15 cellular contexts compared by ENCODE assay signal in the genomic region with DNA sequence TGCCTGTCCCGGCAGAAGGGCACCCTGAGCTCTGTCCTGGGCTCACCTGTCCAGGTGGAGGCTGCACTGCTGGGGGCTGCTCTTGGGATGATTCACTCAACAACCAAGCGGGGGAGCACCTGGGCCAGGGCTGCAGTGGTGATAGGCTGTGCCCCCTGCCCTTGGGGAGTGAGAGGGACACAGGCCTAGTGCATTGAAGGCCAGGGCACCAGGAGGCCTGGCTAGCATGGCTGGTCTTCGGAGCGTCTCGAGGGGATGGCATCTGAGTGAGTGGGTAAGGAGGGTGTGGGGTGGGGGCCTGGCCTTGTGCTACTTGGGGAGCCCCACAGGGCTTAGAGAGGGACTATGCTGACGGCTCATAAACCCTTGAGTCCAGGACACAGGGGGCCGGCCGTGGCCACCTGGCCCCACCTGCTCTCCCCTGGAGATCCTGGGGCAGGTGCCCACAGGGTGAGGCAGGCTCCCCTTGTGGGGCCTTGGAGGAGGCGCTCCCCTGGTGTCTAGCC. TPM values are rescaled to one million over a fixed set of nuclear protein-coding genes. Genes with fewer than 3 reads are reported as not detected.
DNase-seq lines count a peak whose midpoint lies in the region; ATAC-seq and TF ChIP-seq lines count a peak whose summit lies in the region.
"Had no signal": no experiment of that assay in that cellular context is flagged by ENCODE, and none has a peak within 500 bp of the region (broad histone marks: within the 10 kb centered on the region; RNA-seq: fewer than 3 reads in every experiment).

No MANE protein-coding gene starts in this region.

- H3K4me3 ChIP-seq in right atrium auricular region (no peak overlapping the region), neutrophil (ENCODE audit: low read depth in 1 of 2, low read length in 1 of 2) (no peak overlapping the region)

- no peaks in the 10 kb centered on the region for H3K27me3 Mint-ChIP-seq in natural killer cell (ENCODE audit: low read depth in 2 of 2)
- H3K27me3 Mint-ChIP-seq in natural killer cell treated with Interleukin-12 subunit alpha and Interleukin-12 subunit beta and Interleukin-15 and Interleukin-18, amount 100 ng/mL, for 72 hours = no peaks in the 10 kb centered on the region
- H3K27me3 Mint-ChIP-seq in activated naive CD8-positive, alpha-beta T cell treated with anti-CD3 and anti-CD28 coated beads, Interleukin-2, amount 50 U/mL, for 24 hours = no peaks in the 10 kb centered on the region
- H3K27me3 Mint-ChIP-seq: activated CD4-positive, alpha-beta memory T cell treated with anti-CD3 and anti-CD28 coated beads for 36 hours; activated T-helper 17 cell treated with anti-CD3 and anti-CD28 coated beads, Interleukin-2, amount 50 U/mL, for 72 hours had no signal

- DNase-seq in natural killer cell (no peak), right atrium auricular region (ENCODE audit: low spot score) (no peak), activated gamma-delta T cell treated with Interleukin-2 at 50 U/mL for 16 hours (no peak), NCI-H2029 treated with DMSO at 0.1 percent for 48 hours (lab: John Stamatoyannopoulos, UW) (no peak)
- no peak for DNase-seq in natural killer cell treated with Interleukin-12 subunit alpha and Interleukin-12 subunit beta and Interleukin-15 and Interleukin-18, amount 100 ng/mL, for 72 hours (ENCODE audit: low spot score)
- DNase-seq in activated naive CD8-positive, alpha-beta T cell treated with anti-CD3 and anti-CD28 coated beads, Interleukin-2, amount 50 U/mL, for 24 hours = no peak
- no peak for DNase-seq in stimulated activated CD4-positive, alpha-beta T cell treated with anti-CD3 and anti-CD28 coated beads, Interleukin-12 subunit alpha, Interleukin-12 subunit beta, amount 100 ng/mL, for 4 hours
- DNase-seq: 8988T; activated CD4-positive, alpha-beta memory T cell treated with anti-CD3 and anti-CD28 coated beads for 36 hours; effector memory CD4-positive, alpha-beta T cell; NCI-H1417; stimulated activated CD4-positive, alpha-beta T cell treated with anti-CD3 and anti-CD28 coated beads, Interleukin-4, amount 100 ng/mL, for 24 hours; stimulated activated naive CD8-positive, alpha-beta T cell treated with anti-CD3 and anti-CD28 coated beads, Interleukin-15, Interleukin-2, amounts not matched to agents 100 U/mL and 50 U/mL, for 24 hours had no signal

- ATAC-seq in natural killer cell = no peak
- no peak for ATAC-seq in natural killer cell treated with Interleukin-12 subunit alpha and Interleukin-12 subunit beta and Interleukin-15 and Interleukin-18, amount 100 ng/mL, for 72 hours
- ATAC-seq in activated naive CD8-positive, alpha-beta T cell treated with anti-CD3 and anti-CD28 coated beads, Interleukin-2, amount 50 U/mL, for 24 hours = no peak
- ATAC-seq: activated T-helper 17 cell treated with anti-CD3 and anti-CD28 coated beads, Interleukin-2, amount 50 U/mL, for 72 hours; stimulated activated naive CD8-positive, alpha-beta T cell treated with anti-CD3 and anti-CD28 coated beads, Interleukin-15, Interleukin-2, amounts not matched to agents 100 U/mL and 50 U/mL, for 24 hours had no signal

- H3K9me3 ChIP-seq in right atrium auricular region (no peaks in the 10 kb centered on the region), neutrophil (no peaks in the 10 kb centered on the region)

- intact Hi-C loops in natural killer cell (cut with micrococcal nuclease) = no loop called here

- H3K36me3 ChIP-seq in right atrium auricular region (peaks cover 1% of the 10 kb centered on the region), neutrophil (peaks cover 5% of the 10 kb centered on the region)

- no peaks in the 10 kb centered on the region for H3K36me3 Mint-ChIP-seq in natural killer cell
- no peaks in the 10 kb centered on the region for H3K36me3 Mint-ChIP-seq in natural killer cell treated with Interleukin-12 subunit alpha and Interleukin-12 subunit beta and Interleukin-15 and Interleukin-18, amount 100 ng/mL, for 72 hours
- no peaks in the 10 kb centered on the region for H3K36me3 Mint-ChIP-seq in activated naive CD8-positive, alpha-beta T cell treated with anti-CD3 and anti-CD28 coated beads, Interleukin-2, amount 50 U/mL, for 24 hours (ENCODE audit: low read depth)
- H3K36me3 Mint-ChIP-seq: activated CD4-positive, alpha-beta memory T cell treated with anti-CD3 and anti-CD28 coated beads for 36 hours had no signal

- peaks cover 0 to 46% of the 10 kb centered on the region in 2 donors for H3K4me1 ChIP-seq in right atrium auricular region
- H3K4me1 ChIP-seq in neutrophil (ENCODE audit: control insufficient read depth in 1 of 2, insufficient read depth in 1 of 2, low read depth in 1 of 2, low read length in 1 of 2) = peaks cover 45 to 67% of the 10 kb centered on the region in 2 experiments

- H3K27me3 ChIP-seq in right atrium auricular region = no peaks in the 10 kb centered on the region
- peaks cover 15% of the 10 kb centered on the region for H3K27me3 ChIP-seq in neutrophil

- H3K27ac Mint-ChIP-seq in natural killer cell = peak overlapping the region; percentile 23 to 70
- H3K27ac Mint-ChIP-seq in natural killer cell treated with Interleukin-12 subunit alpha and Interleukin-12 subunit beta and Interleukin-15 and Interleukin-18, amount 100 ng/mL, for 72 hours = no peak overlapping the region
- no peak overlapping the region for H3K27ac Mint-ChIP-seq in activated naive CD8-positive, alpha-beta T cell treated with anti-CD3 and anti-CD28 coated beads, Interleukin-2, amount 50 U/mL, for 24 hours
- H3K27ac Mint-ChIP-seq: activated CD4-positive, alpha-beta memory T cell treated with anti-CD3 and anti-CD28 coated beads for 36 hours; activated T-helper 17 cell treated with anti-CD3 and anti-CD28 coated beads, Interleukin-2, amount 50 U/mL, for 72 hours had no signal

- H3K4me1 Mint-ChIP-seq in natural killer cell = peaks cover 5 to 23% of the 10 kb centered on the region in 2 donors
- peaks cover 0 to 9% of the 10 kb centered on the region in 2 donors for H3K4me1 Mint-ChIP-seq in natural killer cell treated with Interleukin-12 subunit alpha and Interleukin-12 subunit beta and Interleukin-15 and Interleukin-18, amount 100 ng/mL, for 72 hours (ENCODE audit: low read depth in 2 of 2)
- peaks cover 18% of the 10 kb centered on the region for H3K4me1 Mint-ChIP-seq in activated naive CD8-positive, alpha-beta T cell treated with anti-CD3 and anti-CD28 coated beads, Interleukin-2, amount 50 U/mL, for 24 hours

- TF ChIP-seq CTCF in natural killer cell (IDR thresholded peaks at IDR 0.05) (no peak), right atrium auricular region (IDR thresholded peaks at IDR 0.05) (no peak), neutrophil (IDR thresholded peaks at IDR 0.05) (no peak)

- H3K27ac ChIP-seq in right atrium auricular region = peak overlapping the region; percentile 48 to 61
- peak overlapping the region; percentile 40 for H3K27ac ChIP-seq in neutrophil

- H3K4me3 Mint-ChIP-seq in natural killer cell = no peak overlapping the region
- no peak overlapping the region for H3K4me3 Mint-ChIP-seq in natural killer cell treated with Interleukin-12 subunit alpha and Interleukin-12 subunit beta and Interleukin-15 and Interleukin-18, amount 100 ng/mL, for 72 hours
- no peak overlapping the region for H3K4me3 Mint-ChIP-seq in activated naive CD8-positive, alpha-beta T cell treated with anti-CD3 and anti-CD28 coated beads, Interleukin-2, amount 50 U/mL, for 24 hours
- H3K4me3 Mint-ChIP-seq: activated CD4-positive, alpha-beta memory T cell treated with anti-CD3 and anti-CD28 coated beads for 36 hours; activated T-helper 17 cell treated with anti-CD3 and anti-CD28 coated beads, Interleukin-2, amount 50 U/mL, for 72 hours had no signal

- H3K9me3 Mint-ChIP-seq in natural killer cell = no peaks in the 10 kb centered on the region
- no peaks in the 10 kb centered on the region for H3K9me3 Mint-ChIP-seq in natural killer cell treated with Interleukin-12 subunit alpha and Interleukin-12 subunit beta and Interleukin-15 and Interleukin-18, amount 100 ng/mL, for 72 hours
- H3K9me3 Mint-ChIP-seq in activated naive CD8-positive, alpha-beta T cell treated with anti-CD3 and anti-CD28 coated beads, Interleukin-2, amount 50 U/mL, for 24 hours = no peaks in the 10 kb centered on the region
- H3K9me3 Mint-ChIP-seq: activated CD4-positive, alpha-beta memory T cell treated with anti-CD3 and anti-CD28 coated beads for 36 hours; activated T-helper 17 cell treated with anti-CD3 and anti-CD28 coated beads, Interleukin-2, amount 50 U/mL, for 72 hours had no signal

RNA-seq across cellular contexts. Expression of a gene that starts 3.1 kb away (rescaled TPM):
- total RNA-seq in natural killer cell (10 to 100 TPM; 23.7 to 29.5 (median 24.4) TPM), right atrium auricular region (1 to 10 TPM; 7.7 to 8.1 TPM)
- 10 to 100 TPM; 15.2 to 17.9 TPM for total RNA-seq in natural killer cell treated with Interleukin-12 subunit alpha and Interleukin-12 subunit beta and Interleukin-15 and Interleukin-18, amount 100 ng/mL, for 72 hours

Comparison
In these comparisons a context has a peak if more than half of its experiments do, and no peak if none do; other contexts are left out.
1. H3K27ac Mint-ChIP-seq: peak in natural killer cell (2 of 2); none in natural killer cell treated with Interleukin-12 subunit alpha and Interleukin-12 subunit beta and Interleukin-15 and Interleukin-18, amount 100 ng/mL, for 72 hours (0 of 2) and activated naive CD8-positive, alpha-beta T cell treated with anti-CD3 and anti-CD28 coated beads, Interleukin-2, amount 50 U/mL, for 24 hours (single experiment).